Comparison of ENCODE assay signal across 8 cellular contexts in the genomic region with DNA sequence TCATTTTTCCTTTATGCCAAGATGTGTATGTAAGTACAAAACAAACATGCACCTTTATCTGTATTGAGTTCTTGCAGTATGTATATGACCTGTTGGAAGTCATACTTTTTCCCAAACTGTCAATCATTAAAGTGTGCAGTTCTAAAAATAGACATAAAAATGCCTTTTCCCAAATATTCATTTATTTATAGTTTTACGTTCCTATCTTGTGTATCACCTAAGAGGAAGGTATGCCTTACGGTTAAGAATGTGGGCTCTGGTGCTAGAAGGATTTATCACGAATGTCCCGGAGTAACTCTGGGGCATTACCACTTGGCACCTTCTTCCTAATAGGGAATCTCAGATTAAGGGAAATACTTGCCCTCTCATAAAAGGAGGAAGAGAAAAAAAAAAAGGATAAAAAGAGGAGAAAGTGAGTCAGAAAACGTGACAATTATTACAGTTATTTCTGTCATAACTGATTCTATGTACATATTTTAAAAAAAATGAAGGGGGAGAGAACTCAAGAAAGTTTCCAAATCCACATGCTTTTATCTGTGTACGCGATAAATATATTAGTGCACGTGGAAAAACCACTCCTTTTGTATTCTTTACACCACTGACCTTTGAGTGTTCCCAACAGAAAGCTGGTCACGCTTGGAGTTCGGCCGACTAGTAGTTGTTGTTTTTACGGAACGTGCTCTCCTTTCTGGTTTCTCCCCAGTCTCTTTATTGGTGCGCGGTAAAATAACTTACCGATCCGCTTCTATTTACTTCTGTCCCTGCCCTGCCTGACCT. TPM values are rescaled to one million over a fixed set of nuclear protein-coding genes. Genes with fewer than 3 reads are reported as not detected.
DNase-seq lines count a peak whose midpoint lies in the region; ATAC-seq and TF ChIP-seq lines count a peak whose summit lies in the region.

No MANE protein-coding gene starts in this region.

- H3K27ac ChIP-seq in SJSA1 (peak overlapping the region; percentile 51), iPS-18a (ENCODE audit: low read length) (peak overlapping the region; percentile 61), thyroid gland (peak overlapping the region; percentile 92 to 97 (median 94))

- DNase-seq in activated CD4-positive, alpha-beta T cell treated with anti-CD3 and anti-CD28 coated beads, Interleukin-2, amount 10 ng/mL, durations not matched to agents 24 days and 14 days, result peak; percentile 50
- DNase-seq in activated CD4-positive, alpha-beta T cell treated with anti-CD3 and anti-CD28 coated beads for 36 hours, result no peak
- DNase-seq in SJSA1 (ENCODE audit: low read depth in 1 of 2, low spot score in 2 of 2) (peak in 1 of 2 experiments; percentile 12), thyroid gland (peak; percentile 80 to 83), T-helper 2 cell (no peak), NCI-H524 treated with DMSO at 0.1 percent for 48 hours (lab: John Stamatoyannopoulos, UW) (no peak)

- H3K9ac ChIP-seq in iPS-18a (ENCODE audit: low read length), result peak overlapping the region; percentile 81

- TF ChIP-seq POLR2A in thyroid gland (IDR thresholded peaks at IDR 0.05), result no peak

- H3K4me1 ChIP-seq in SJSA1 (replicated peaks), result peaks cover 10% of the 10 kb centered on the region; the same call in 1 of the 2 replicates
- H3K4me1 ChIP-seq in iPS-18a (ENCODE audit: control insufficient read depth, low read depth, low read length), result peaks cover 7% of the 10 kb centered on the region
- H3K4me1 ChIP-seq in thyroid gland, result peaks cover 12 to 17% of the 10 kb centered on the region in 2 donors

- H3K9me3 Mint-ChIP-seq in activated CD4-positive, alpha-beta T cell treated with anti-CD3 and anti-CD28 coated beads, Interleukin-2, amount 10 ng/mL, durations not matched to agents 24 days and 14 days, result no peaks in the 10 kb centered on the region
- no peaks in the 10 kb centered on the region for H3K9me3 Mint-ChIP-seq in activated CD4-positive, alpha-beta T cell treated with anti-CD3 and anti-CD28 coated beads for 36 hours (ENCODE audit: low read depth)

- H3K4me1 Mint-ChIP-seq in activated CD4-positive, alpha-beta T cell treated with anti-CD3 and anti-CD28 coated beads, Interleukin-2, amount 10 ng/mL, durations not matched to agents 24 days and 14 days, result peaks cover 8% of the 10 kb centered on the region
- peaks cover 18% of the 10 kb centered on the region for H3K4me1 Mint-ChIP-seq in activated CD4-positive, alpha-beta T cell treated with anti-CD3 and anti-CD28 coated beads for 36 hours

- POLR2A ChIA-PET in activated CD4-positive, alpha-beta T cell treated with anti-CD3 and anti-CD28 coated beads for 36 hours (lab: Charles Lee), result interaction anchor here (0.6 kb wide), 2 partner anchors 61 to 85 kb away, joined by 3 to 7 read pairs; partner anchors contain the start of gene NAGK

- no peak for ATAC-seq in activated CD4-positive, alpha-beta T cell treated with anti-CD3 and anti-CD28 coated beads for 36 hours
- no peak for ATAC-seq in HG03354 (IDR thresholded peaks at IDR 0.05; ENCODE audit: poor library complexity, severe bottlenecking, unreplicated experiment)

- no peak for TF ChIP-seq CTCF in thyroid gland (IDR thresholded peaks at IDR 0.05)

- H3K36me3 Mint-ChIP-seq in activated CD4-positive, alpha-beta T cell treated with anti-CD3 and anti-CD28 coated beads, Interleukin-2, amount 10 ng/mL, durations not matched to agents 24 days and 14 days (ENCODE audit: low read depth), result peaks cover 6% of the 10 kb centered on the region
- H3K36me3 Mint-ChIP-seq in activated CD4-positive, alpha-beta T cell treated with anti-CD3 and anti-CD28 coated beads for 36 hours (ENCODE audit: low read depth), result peaks cover 9% of the 10 kb centered on the region

- H3K27me3 ChIP-seq in SJSA1 (replicated peaks) (no peaks in the 10 kb centered on the region), iPS-18a (ENCODE audit: control insufficient read depth, insufficient read depth, low read length) (no peaks in the 10 kb centered on the region), thyroid gland (no peaks in the 10 kb centered on the region)

- WGBS in thyroid gland, 2 donors, result 2% methylated on average over 17 of the region's 17 CpGs

- no peak overlapping the region for H3K27ac Mint-ChIP-seq in activated CD4-positive, alpha-beta T cell treated with anti-CD3 and anti-CD28 coated beads, Interleukin-2, amount 10 ng/mL, durations not matched to agents 24 days and 14 days
- no peak overlapping the region for H3K27ac Mint-ChIP-seq in activated CD4-positive, alpha-beta T cell treated with anti-CD3 and anti-CD28 coated beads for 36 hours

- H3K36me3 ChIP-seq in SJSA1 (peaks cover 11% of the 10 kb centered on the region), iPS-18a (ENCODE audit: control insufficient read depth, low read depth, low read length) (peaks cover 14% of the 10 kb centered on the region), thyroid gland (peaks cover 6 to 7% of the 10 kb centered on the region in 2 donors)

- H3K4me3 ChIP-seq in SJSA1 (peak overlapping the region; percentile 80), iPS-18a (ENCODE audit: low read length) (peak overlapping the region; percentile 84), thyroid gland (replicated peaks in 1 of 3) (peak overlapping the region; percentile 63 to 96 (median 85))

- H3K9me3 ChIP-seq in SJSA1 (replicated peaks), result no peaks in the 10 kb centered on the region
- no peaks in the 10 kb centered on the region for H3K9me3 ChIP-seq in iPS-18a (ENCODE audit: control insufficient read depth, low read depth, low read length)
- no peaks in the 10 kb centered on the region for H3K9me3 ChIP-seq in thyroid gland

- CTCF ChIA-PET in activated CD4-positive, alpha-beta T cell treated with anti-CD3 and anti-CD28 coated beads for 36 hours (lab: Charles Lee), result interaction anchor here (0.6 to 2.0 kb wide), 4 partner anchors 8 to 61 kb away, joined by 3 to 20 read pairs (median 5); partner anchors contain the start of gene NAGK

- no peaks in the 10 kb centered on the region for H3K27me3 Mint-ChIP-seq in activated CD4-positive, alpha-beta T cell treated with anti-CD3 and anti-CD28 coated beads, Interleukin-2, amount 10 ng/mL, durations not matched to agents 24 days and 14 days
- no peaks in the 10 kb centered on the region for H3K27me3 Mint-ChIP-seq in activated CD4-positive, alpha-beta T cell treated with anti-CD3 and anti-CD28 coated beads for 36 hours

- H3K4me3 Mint-ChIP-seq in activated CD4-positive, alpha-beta T cell treated with anti-CD3 and anti-CD28 coated beads, Interleukin-2, amount 10 ng/mL, durations not matched to agents 24 days and 14 days, result no peak overlapping the region
- H3K4me3 Mint-ChIP-seq in activated CD4-positive, alpha-beta T cell treated with anti-CD3 and anti-CD28 coated beads for 36 hours, result no peak overlapping the region

- intact Hi-C loops in activated CD4-positive, alpha-beta T cell treated with anti-CD3 and anti-CD28 coated beads, Interleukin-2, amount 10 ng/mL, durations not matched to agents 24 days and 14 days (cut with micrococcal nuclease), result no loop called here
- intact Hi-C loops in activated CD4-positive, alpha-beta T cell treated with anti-CD3 and anti-CD28 coated beads for 36 hours (cut with DNase I, micrococcal nuclease), result no loop called here
- intact Hi-C loops in thyroid gland (cut with DNase I), result loop anchor here (10.0 kb wide), 1 partner anchor 55 kb away; no protein-coding TSS in a partner anchor

RNA-seq across cellular contexts. Expression of gene MCEE, which starts 0.7 kb away (rescaled TPM):
- 14.4 and 17.2 TPM in 2 replicates for total RNA-seq in activated CD4-positive, alpha-beta T cell treated with anti-CD3 and anti-CD28 coated beads, Interleukin-2, amount 10 ng/mL, durations not matched to agents 24 days and 14 days
- total RNA-seq in activated CD4-positive, alpha-beta T cell treated with anti-CD3 and anti-CD28 coated beads for 36 hours, result 10 to 100 TPM; 10.2 to 13.6 TPM
- total RNA-seq in SJSA1 (2014; rRNA removed; shearing (Covaris generic)), result 6.2 and 9.6 TPM in 2 replicates
- 10 to 100 TPM; 15.7 to 24.2 (median 18.3) TPM for total RNA-seq in thyroid gland

RNA-seq across cellular contexts. Expression of gene MPHOSPH10, which starts 1.1 kb away (rescaled TPM):
- total RNA-seq in activated CD4-positive, alpha-beta T cell treated with anti-CD3 and anti-CD28 coated beads, Interleukin-2, amount 10 ng/mL, durations not matched to agents 24 days and 14 days, result 69.4 and 74.5 TPM in 2 replicates
- 10 to 100 TPM; 48.5 to 61.9 TPM for total RNA-seq in activated CD4-positive, alpha-beta T cell treated with anti-CD3 and anti-CD28 coated beads for 36 hours
- 30.2 and 44.1 TPM in 2 replicates for total RNA-seq in SJSA1 (2014; rRNA removed; shearing (Covaris generic))
- total RNA-seq in thyroid gland, result 10 to 100 TPM; 27.6 to 53.2 (median 39.3) TPM

Comparison
In these comparisons a context has a peak if more than half of its experiments do, and no peak if none do; other contexts are left out.
1. DNase-seq: peak in activated CD4-positive, alpha-beta T cell treated with anti-CD3 and anti-CD28 coated beads, Interleukin-2, amount 10 ng/mL, durations not matched to agents 24 days and 14 days (single experiment) and thyroid gland (2 of 2); none in activated CD4-positive, alpha-beta T cell treated with anti-CD3 and anti-CD28 coated beads for 36 hours (single experiment), T-helper 2 cell (0 of 5) and NCI-H524 treated with DMSO at 0.1 percent for 48 hours (single experiment).
2. Peak in every context shown above with its lines, with median percentiles within 50 percentile points of each other: H3K27ac ChIP-seq and H3K4me3 ChIP-seq.